1 cellular context compared by ENCODE assay signal in genomic region chr7:732094-732541, GRCh38.
TF ChIP-seq lines count a peak whose summit lies in the region.

No MANE protein-coding gene starts in this region.

TF ChIP-seq in GM23338, 12 proteins besides CTCF, POLR2A, EP300 and RAD21 (continued from another document):
- TF ChIP-seq ZNF331 (CRISPR knock-in tag; IDR thresholded peaks at IDR 0.05; ENCODE audit: low read depth) (no peak), ETS1 (IDR thresholded peaks at IDR 0.05) (no peak), NANOG (IDR thresholded peaks at IDR 0.05; ENCODE audit: borderline replicate concordance) (no peak)
- TF ChIP-seq, protein P1, sequence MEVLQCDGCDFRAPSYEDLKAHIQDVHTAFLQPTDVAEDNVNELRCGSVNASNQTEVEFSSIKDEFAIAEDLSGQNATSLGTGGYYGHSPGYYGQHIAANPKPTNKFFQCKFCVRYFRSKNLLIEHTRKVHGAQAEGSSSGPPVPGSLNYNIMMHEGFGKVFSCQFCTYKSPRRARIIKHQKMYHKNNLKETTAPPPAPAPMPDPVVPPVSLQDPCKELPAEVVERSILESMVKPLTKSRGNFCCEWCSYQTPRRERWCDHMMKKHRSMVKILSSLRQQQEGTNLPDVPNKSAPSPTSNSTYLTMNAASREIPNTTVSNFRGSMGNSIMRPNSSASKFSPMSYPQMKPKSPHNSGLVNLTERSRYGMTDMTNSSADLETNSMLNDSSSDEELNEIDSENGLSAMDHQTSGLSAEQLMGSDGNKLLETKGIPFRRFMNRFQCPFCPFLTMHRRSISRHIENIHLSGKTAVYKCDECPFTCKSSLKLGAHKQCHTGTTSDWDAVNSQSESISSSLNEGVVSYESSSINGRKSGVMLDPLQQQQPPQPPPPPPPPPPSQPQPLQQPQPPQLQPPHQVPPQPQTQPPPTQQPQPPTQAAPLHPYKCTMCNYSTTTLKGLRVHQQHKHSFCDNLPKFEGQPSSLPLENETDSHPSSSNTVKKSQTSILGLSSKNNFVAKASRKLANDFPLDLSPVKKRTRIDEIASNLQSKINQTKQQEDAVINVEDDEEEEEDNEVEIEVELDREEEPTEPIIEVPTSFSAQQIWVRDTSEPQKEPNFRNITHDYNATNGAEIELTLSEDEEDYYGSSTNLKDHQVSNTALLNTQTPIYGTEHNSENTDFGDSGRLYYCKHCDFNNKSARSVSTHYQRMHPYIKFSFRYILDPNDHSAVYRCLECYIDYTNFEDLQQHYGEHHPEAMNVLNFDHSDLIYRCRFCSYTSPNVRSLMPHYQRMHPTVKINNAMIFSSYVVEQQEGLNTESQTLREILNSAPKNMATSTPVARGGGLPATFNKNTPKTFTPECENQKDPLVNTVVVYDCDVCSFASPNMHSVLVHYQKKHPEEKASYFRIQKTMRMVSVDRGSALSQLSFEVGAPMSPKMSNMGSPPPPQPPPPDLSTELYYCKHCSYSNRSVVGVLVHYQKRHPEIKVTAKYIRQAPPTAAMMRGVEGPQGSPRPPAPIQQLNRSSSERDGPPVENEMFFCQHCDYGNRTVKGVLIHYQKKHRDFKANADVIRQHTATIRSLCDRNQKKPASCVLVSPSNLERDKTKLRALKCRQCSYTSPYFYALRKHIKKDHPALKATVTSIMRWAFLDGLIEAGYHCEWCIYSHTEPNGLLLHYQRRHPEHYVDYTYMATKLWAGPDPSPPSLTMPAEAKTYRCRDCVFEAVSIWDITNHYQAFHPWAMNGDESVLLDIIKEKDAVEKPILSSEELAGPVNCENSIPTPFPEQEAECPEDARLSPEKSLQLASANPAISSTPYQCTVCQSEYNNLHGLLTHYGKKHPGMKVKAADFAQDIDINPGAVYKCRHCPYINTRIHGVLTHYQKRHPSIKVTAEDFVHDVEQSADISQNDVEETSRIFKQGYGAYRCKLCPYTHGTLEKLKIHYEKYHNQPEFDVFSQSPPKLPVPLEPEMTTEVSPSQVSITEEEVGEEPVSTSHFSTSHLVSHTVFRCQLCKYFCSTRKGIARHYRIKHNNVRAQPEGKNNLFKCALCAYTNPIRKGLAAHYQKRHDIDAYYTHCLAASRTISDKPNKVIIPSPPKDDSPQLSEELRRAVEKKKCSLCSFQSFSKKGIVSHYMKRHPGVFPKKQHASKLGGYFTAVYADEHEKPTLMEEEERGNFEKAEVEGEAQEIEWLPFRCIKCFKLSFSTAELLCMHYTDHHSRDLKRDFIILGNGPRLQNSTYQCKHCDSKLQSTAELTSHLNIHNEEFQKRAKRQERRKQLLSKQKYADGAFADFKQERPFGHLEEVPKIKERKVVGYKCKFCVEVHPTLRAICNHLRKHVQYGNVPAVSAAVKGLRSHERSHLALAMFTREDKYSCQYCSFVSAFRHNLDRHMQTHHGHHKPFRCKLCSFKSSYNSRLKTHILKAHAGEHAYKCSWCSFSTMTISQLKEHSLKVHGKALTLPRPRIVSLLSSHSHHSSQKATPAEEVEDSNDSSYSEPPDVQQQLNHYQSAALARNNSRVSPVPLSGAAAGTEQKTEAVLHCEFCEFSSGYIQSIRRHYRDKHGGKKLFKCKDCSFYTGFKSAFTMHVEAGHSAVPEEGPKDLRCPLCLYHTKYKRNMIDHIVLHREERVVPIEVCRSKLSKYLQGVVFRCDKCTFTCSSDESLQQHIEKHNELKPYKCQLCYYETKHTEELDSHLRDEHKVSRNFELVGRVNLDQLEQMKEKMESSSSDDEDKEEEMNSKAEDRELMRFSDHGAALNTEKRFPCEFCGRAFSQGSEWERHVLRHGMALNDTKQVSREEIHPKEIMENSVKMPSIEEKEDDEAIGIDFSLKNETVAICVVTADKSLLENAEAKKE (CRISPR knock-in tag; IDR thresholded peaks at IDR 0.05), result no peak
